Comparison of ENCODE assay signal across 9 cellular contexts in genomic region chr5:78483809-78484521, GRCh38.
DNase-seq lines count a peak whose midpoint lies in the region; ATAC-seq and TF ChIP-seq lines count a peak whose summit lies in the region.
"Had no signal": no experiment of that assay in that cellular context is flagged by ENCODE, and none has a peak within 500 bp of the region (broad histone marks: within the 10 kb centered on the region; RNA-seq: fewer than 3 reads in every experiment).

No MANE protein-coding gene starts in this region.

- H3K27me3 ChIP-seq in left lung (no peaks in the 10 kb centered on the region), neural progenitor cell (no peaks in the 10 kb centered on the region)
- H3K27me3 ChIP-seq: SJSA1 had no signal

- H3K4me1 Mint-ChIP-seq in T-helper 17 cell (peaks cover 11% of the 10 kb centered on the region), neural progenitor cell (peaks cover 4% of the 10 kb centered on the region)

- TF ChIP-seq CTCF in left lung (IDR thresholded peaks at IDR 0.05) (no peak), neural progenitor cell (IDR thresholded peaks at IDR 0.05) (no peak)

- H3K27ac Mint-ChIP-seq in T-helper 17 cell (no peak overlapping the region), neural progenitor cell (no peak overlapping the region)

- no peaks in the 10 kb centered on the region for H3K79me2 ChIP-seq in neural progenitor cell (ENCODE audit: low read depth)

- no peak overlapping the region for H3K9ac ChIP-seq in neural progenitor cell

- H3K4me1 ChIP-seq in left lung (peaks cover 11 to 56% of the 10 kb centered on the region in 2 donors), neural progenitor cell (no peaks in the 10 kb centered on the region)
- H3K4me1 ChIP-seq: SJSA1 had no signal

- H3K36me3 ChIP-seq in left lung = peaks cover 0 to 31% of the 10 kb centered on the region in 2 donors
- H3K36me3 ChIP-seq in neural progenitor cell = no peaks in the 10 kb centered on the region

- H3K27me3 Mint-ChIP-seq in T-helper 17 cell (no peaks in the 10 kb centered on the region), neural progenitor cell (ENCODE audit: insufficient read depth, low read depth) (peaks cover 2% of the 10 kb centered on the region)

- ATAC-seq in GM19035 (IDR thresholded peaks at IDR 0.05; ENCODE audit: unreplicated experiment) (peak; percentile 75), HG03108 (IDR thresholded peaks at IDR 0.05; ENCODE audit: unreplicated experiment) (peak; percentile 83), T-helper 17 cell (peak; percentile 35), left lung (peak; percentile 79)

- H3K4me3 ChIP-seq in left lung (no peak overlapping the region), neural progenitor cell (no peak overlapping the region)
- H3K4me3 ChIP-seq: SJSA1 had no signal

- no peaks in the 10 kb centered on the region for H3F3A ChIP-seq in neural progenitor cell (ENCODE audit: low read depth)

- no peaks in the 10 kb centered on the region for H3K9me3 Mint-ChIP-seq in neural progenitor cell

- H3K27ac ChIP-seq in left lung (peak overlapping the region in 1 of 2 donors; percentile 82), neural progenitor cell (no peak overlapping the region)
- H3K27ac ChIP-seq: SJSA1 had no signal

- H4K20me1 ChIP-seq in neural progenitor cell (ENCODE audit: low read depth) = no peaks in the 10 kb centered on the region

- DNase-seq in T-helper 17 cell = no peak
- DNase-seq in left lung = no peak
- no peak for DNase-seq in effector CD8-positive, alpha-beta T cell (lab: John Stamatoyannopoulos, UW)
- no peak for DNase-seq in neural progenitor cell (ENCODE audit: low spot score)
- no peak for DNase-seq in NCI-H1092 (lab: John Stamatoyannopoulos, UW)
- no peak for DNase-seq in NCI-H446 (lab: John Stamatoyannopoulos, UW)

- H3K9me3 ChIP-seq in T-helper 17 cell (ENCODE audit: control insufficient read depth, low read length, poor library complexity, severe bottlenecking) (no peaks in the 10 kb centered on the region), left lung (no peaks in the 10 kb centered on the region), neural progenitor cell (ENCODE audit: low read depth) (no peaks in the 10 kb centered on the region)
- H3K9me3 ChIP-seq: SJSA1 had no signal

- intact Hi-C loops in left lung (cut with DNase I) = no loop called here

- H2AFZ ChIP-seq in neural progenitor cell (replicated peaks) = no peak overlapping the region

- H3K4me2 ChIP-seq in neural progenitor cell = no peak overlapping the region

- H3K4me3 Mint-ChIP-seq in T-helper 17 cell (no peak overlapping the region), neural progenitor cell (no peak overlapping the region)

- H3K36me3 Mint-ChIP-seq in T-helper 17 cell (ENCODE audit: low read depth) = no peaks in the 10 kb centered on the region
- peaks cover 19% of the 10 kb centered on the region for H3K36me3 Mint-ChIP-seq in neural progenitor cell
